In the genomic region with DNA sequence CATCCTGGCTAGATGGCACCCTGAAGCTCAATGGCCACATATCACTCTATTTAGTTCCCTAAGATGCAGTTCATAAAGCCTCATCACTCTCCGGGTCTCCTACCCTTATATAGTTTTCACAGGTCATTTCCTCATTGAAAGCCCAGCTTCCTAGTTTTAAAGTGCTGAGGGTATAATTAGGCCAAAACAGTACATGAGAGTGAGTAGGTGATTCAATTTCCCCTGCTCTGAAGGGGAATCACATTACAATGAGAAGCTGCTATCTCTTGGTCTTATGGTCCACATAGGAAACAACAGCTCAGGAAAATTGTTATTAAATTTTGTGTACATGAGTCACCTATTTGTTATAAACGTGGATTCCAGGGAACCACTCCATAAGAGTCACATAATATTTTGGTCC, we compare ENCODE assay signal across 24 cellular contexts.
DNase-seq lines count a peak whose midpoint lies in the region; ATAC-seq and TF ChIP-seq lines count a peak whose summit lies in the region.
"Had no signal": no experiment of that assay in that cellular context is flagged by ENCODE, and none has a peak within 500 bp of the region (broad histone marks: within the 10 kb centered on the region; RNA-seq: fewer than 3 reads in every experiment).

No MANE protein-coding gene starts in this region.

- no peaks in the 10 kb centered on the region for H3K79me2 ChIP-seq in PC-3 (ENCODE audit: low read length)

- no peaks in the 10 kb centered on the region for H4K20me1 ChIP-seq in PC-3 (ENCODE audit: low read length)
- H4K20me1 ChIP-seq: BLaER1 treated with 17β-estradiol and CSF1 and Interleukin-3, amounts not matched to agents 10 nM and 100 nM had no signal

- no peaks in the 10 kb centered on the region for H3K27me3 ChIP-seq in PC-3 (ENCODE audit: low read length)
- H3K27me3 ChIP-seq: adrenal gland; BLaER1 treated with 17β-estradiol and CSF1 and Interleukin-3, amounts not matched to agents 10 nM and 100 nM; cardiac muscle cell; pancreas; upper lobe of left lung had no signal

- H3K36me3 ChIP-seq in PC-3 (ENCODE audit: low read depth, low read length) = no peaks in the 10 kb centered on the region
- H3K36me3 ChIP-seq: adrenal gland; BLaER1 treated with 17β-estradiol and CSF1 and Interleukin-3, amounts not matched to agents 10 nM and 100 nM; cardiac muscle cell; pancreas; upper lobe of left lung had no signal

- H3K4me3 ChIP-seq in PC-3 (ENCODE audit: low read length) = no peak overlapping the region
- H3K4me3 ChIP-seq: adrenal gland; BLaER1 treated with 17β-estradiol and CSF1 and Interleukin-3, amounts not matched to agents 10 nM and 100 nM; cardiac muscle cell; pancreas; upper lobe of left lung had no signal

- POLR2A ChIA-PET in PC-3 (lab: Charles Lee; ENCODE audit: unreplicated experiment) = no interaction called here

- ATAC-seq in HG02610 (IDR thresholded peaks at IDR 0.05; ENCODE audit: unreplicated experiment) (peak; percentile 75), PC-3 (peak; percentile 80)
- ATAC-seq: activated CD8-positive, alpha-beta T cell treated with anti-CD3 and anti-CD28 coated beads, Interleukin-2, amount 10 ng/mL, durations not matched to agents 7 days and 5 days; HCT116; left ventricle myocardium superior; pancreas; right cardiac atrium had no signal

- H3K9me2 ChIP-seq in PC-3 (replicated peaks; ENCODE audit: low read length) = no peaks in the 10 kb centered on the region

- CTCF ChIA-PET in PC-3 (lab: Charles Lee) = no interaction called here

- no peak overlapping the region for H3K9ac ChIP-seq in PC-3 (ENCODE audit: low read length)
- H3K9ac ChIP-seq: BLaER1 treated with 17β-estradiol and CSF1 and Interleukin-3, amounts not matched to agents 10 nM and 100 nM had no signal

- BruUV-seq in PC-3 (replicated peaks; lab: Mats Ljungman, UMichigan) = no TSS peak

- no peaks in the 10 kb centered on the region for H3K9me3 ChIP-seq in PC-3 (ENCODE audit: low read length)
- H3K9me3 ChIP-seq: adrenal gland; BLaER1 treated with 17β-estradiol and CSF1 and Interleukin-3, amounts not matched to agents 10 nM and 100 nM; pancreas; upper lobe of left lung had no signal

- H3F3A ChIP-seq in PC-3 (ENCODE audit: low read length, unreplicated experiment) = no peaks in the 10 kb centered on the region

- DNase-seq in NCI-H2107 treated with DMSO at 0.1 percent for 48 hours (lab: John Stamatoyannopoulos, UW; ENCODE audit: unreplicated experiment) (peak; percentile 67), NCI-H2107 (lab: John Stamatoyannopoulos, UW) (no peak), PC-3 (peak; percentile 32), iris pigment epithelial cell (ENCODE audit: low read depth) (peak; percentile 26), cardiac septum (ENCODE audit: low spot score) (no peak), NCI-H1048 (lab: John Stamatoyannopoulos, UW) (no peak)
- no peak for DNase-seq in effector CD4-positive, alpha-beta T cell
- DNase-seq: activated CD4-positive, alpha-beta T cell treated with anti-CD3 and anti-CD28 coated beads for 1 hour; activated CD8-positive, alpha-beta T cell treated with anti-CD3 and anti-CD28 coated beads, Interleukin-2, amount 10 ng/mL, durations not matched to agents 7 days and 5 days; activated naive CD4-positive, alpha-beta T cell; adrenal gland; foreskin melanocyte; left ventricle myocardium superior; NCI-H2081; NCI-H526; OCI-M1; pancreas; right cardiac atrium; Right ventricle myocardium superior; upper lobe of left lung had no signal

- intact Hi-C loops in PC-3 (cut with micrococcal nuclease) (no loop called here), cardiac septum (cut with DNase I) (no loop called here)

- no peak overlapping the region for H3K4me2 ChIP-seq in PC-3 (ENCODE audit: low read length)
- H3K4me2 ChIP-seq: BLaER1 treated with 17β-estradiol and CSF1 and Interleukin-3, amounts not matched to agents 10 nM and 100 nM had no signal

- H3K4me1 ChIP-seq in PC-3 (ENCODE audit: insufficient read depth, low read length) = peaks cover 10% of the 10 kb centered on the region; the same call in 1 of the 2 replicates
- H3K4me1 ChIP-seq: adrenal gland; BLaER1 treated with 17β-estradiol and CSF1 and Interleukin-3, amounts not matched to agents 10 nM and 100 nM; pancreas; upper lobe of left lung had no signal

- TF ChIP-seq CTCF in PC-3 (conservative IDR thresholded peaks at IDR 0.05; ENCODE audit: low read depth, low read length) = no peak

- H2AFZ ChIP-seq in PC-3 (ENCODE audit: low read length) = no peak overlapping the region

- H3K27ac ChIP-seq in PC-3 (ENCODE audit: low read length) = no peak overlapping the region
- H3K27ac ChIP-seq: adrenal gland; BLaER1 treated with 17β-estradiol and CSF1 and Interleukin-3, amounts not matched to agents 10 nM and 100 nM; cardiac muscle cell; pancreas; upper lobe of left lung had no signal

Comparison
In these comparisons a context has a peak if more than half of its experiments do, and no peak if none do; other contexts are left out.
1. DNase-seq: peak in NCI-H2107 treated with DMSO at 0.1 percent for 48 hours (single experiment), PC-3 (single experiment) and iris pigment epithelial cell (single experiment); none in NCI-H2107 (single experiment), cardiac septum (single experiment), effector CD4-positive, alpha-beta T cell (single experiment) and NCI-H1048 (single experiment).